26 cellular contexts compared by ENCODE assay signal in genomic region chr2:27808984-27809383, GRCh38. TPM values are rescaled to one million over a fixed set of nuclear protein-coding genes. Genes with fewer than 3 reads are reported as not detected.
DNase-seq lines count a peak whose midpoint lies in the region; ATAC-seq and TF ChIP-seq lines count a peak whose summit lies in the region.
"Had no signal": no experiment of that assay in that cellular context is flagged by ENCODE, and none has a peak within 500 bp of the region (broad histone marks: within the 10 kb centered on the region; RNA-seq: fewer than 3 reads in every experiment).

No MANE protein-coding gene starts in this region.

- H2AFZ ChIP-seq in IMR-90 (replicated peaks; ENCODE audit: low read length, poor library complexity) (peak overlapping the region; percentile 57), mesenchymal stem cell (ENCODE audit: low read depth, low read length) (no peak overlapping the region)
- H2AFZ ChIP-seq: hepatocyte, neural progenitor cell had no signal

- H3K36me3 ChIP-seq in IMR-90 (ENCODE audit: control insufficient read depth, insufficient read depth, low read length) (no peaks in the 10 kb centered on the region), mesenchymal stem cell (ENCODE audit: control insufficient read depth in 1 of 2, insufficient read depth in 2 of 2, low read depth in 1 of 2, low read length in 2 of 2) (no peaks in the 10 kb centered on the region)
- H3K36me3 ChIP-seq: adrenal gland, gastroesophageal sphincter, neural progenitor cell, sigmoid colon, transverse colon had no signal

- H3K18ac ChIP-seq in IMR-90 (ENCODE audit: low read depth, low read length) (peak overlapping the region; percentile 3; the same call in 1 of the 2 replicates), mesenchymal stem cell (ENCODE audit: low read depth in 1 of 2, low read length in 2 of 2) (no peak overlapping the region)

- H2BK120ac ChIP-seq in IMR-90 (ENCODE audit: low read depth, low read length) (peak overlapping the region; percentile 90), mesenchymal stem cell (ENCODE audit: low read depth, low read length) (no peak overlapping the region)

- WGBS in IMR-90 (ENCODE audit: extremely low coverage in 2 of 2, insufficient read length in 1 of 2), 2 experiments, result 100% methylated on average over 1 of the region's 3 CpGs; no CpG with 5 or more reads in 1 of the 2 experiments
- WGBS in mesenchymal stem cell, result 100% methylated on average over 3 of the region's 3 CpGs

- H2AK5ac ChIP-seq in IMR-90 (ENCODE audit: low read depth, low read length) (peak overlapping the region; percentile 96), mesenchymal stem cell (ENCODE audit: low read length, severe bottlenecking) (peak overlapping the region; percentile 97)

- BruUV-seq in IMR-90 (replicated peaks; lab: Mats Ljungman, UMichigan), result no TSS peak

- peaks cover 11% of the 10 kb centered on the region; the same call in 1 of the 2 replicates for H3K9me1 ChIP-seq in IMR-90 (ENCODE audit: insufficient read depth, low read length)

- intact Hi-C loops in IMR-90 (cut with micrococcal nuclease), result no loop called here

- H2AK9ac ChIP-seq in IMR-90 (replicated peaks; ENCODE audit: low read depth, low read length, poor library complexity), result no peak overlapping the region

- CTCF ChIA-PET in AG04450 (lab: Charles Lee), result no interaction called here
- CTCF ChIA-PET in IMR-90 (lab: Yijun Ruan, JAX), result no interaction called here

- H3K23ac ChIP-seq in IMR-90 (ENCODE audit: low read depth, low read length), result no peak overlapping the region
- H3K23ac ChIP-seq in mesenchymal stem cell (ENCODE audit: low read length in 2 of 2), result no peak overlapping the region

- peak overlapping the region; percentile 6; the same call in 1 of the 2 replicates for H4K5ac ChIP-seq in IMR-90 (ENCODE audit: low read depth, low read length)

- H4K8ac ChIP-seq in IMR-90 (ENCODE audit: low read depth in 2 of 2, low read length in 2 of 2) (peak overlapping the region in 1 of 2 experiments; percentile 55; a peak in 2 of 4 replicates), mesenchymal stem cell (ENCODE audit: low read length) (no peak overlapping the region)

- peak overlapping the region; percentile 59 to 63 for H2BK12ac ChIP-seq in mesenchymal stem cell (ENCODE audit: low read length in 2 of 2)

- H3K4me3 ChIP-seq in AG04450 (ENCODE audit: low read depth, low read length) (no peak overlapping the region), IMR-90 (ENCODE audit: insufficient read depth, low read depth, low read length) (no peak overlapping the region), mesenchymal stem cell (ENCODE audit: insufficient read depth in 1 of 2, low read depth in 1 of 2, low read length in 2 of 2) (no peak overlapping the region)
- H3K4me3 ChIP-seq: adrenal gland, dorsolateral prefrontal cortex, gastroesophageal sphincter, hepatocyte, neural progenitor cell, sigmoid colon, transverse colon had no signal

- H4K91ac ChIP-seq in IMR-90 (ENCODE audit: insufficient read depth, low read depth, low read length) (peak overlapping the region; percentile 74; the same call in 1 of the 2 replicates), mesenchymal stem cell (ENCODE audit: low read length) (peak overlapping the region; percentile 28)

- H2BK15ac ChIP-seq in IMR-90 (ENCODE audit: low read depth, low read length), result peak overlapping the region; percentile 78; the same call in 1 of the 3 replicates
- no peak overlapping the region for H2BK15ac ChIP-seq in mesenchymal stem cell (ENCODE audit: low read depth, poor library complexity, severe bottlenecking)

- in situ Hi-C loops in IMR-90 (cut with MboI; ENCODE audit: low sequenced_read_pairs), result no loop called here

- DNase-seq in AG04450 (ENCODE audit: low read depth, low spot score), result no peak
- no peak for DNase-seq in IMR-90
- DNase-seq in mesenchymal stem cell, result no peak
- DNase-seq in A172 (ENCODE audit: low spot score), result no peak
- DNase-seq in NK-92 treated with Interleukin-12 subunit alpha and Interleukin-12 subunit beta, amount 100 ng/mL, for 24 hours (lab: John Stamatoyannopoulos, UW), result no peak
- DNase-seq: activated CD4-positive, alpha-beta T cell treated with anti-CD3 and anti-CD28 coated beads for 36 hours; activated CD8-positive, alpha-beta T cell treated with anti-CD3 and anti-CD28 coated beads, Interleukin-2, amount 10 ng/mL, durations not matched to agents 7 days and 5 days; activated naive CD4-positive, alpha-beta T cell treated with anti-CD3 and anti-CD28 coated beads, Interleukin-2, amount 10 ng/mL, durations not matched to agents 7 days and 5 days; adrenal gland; C1 segment of cervical spinal cord; COR-L47; dorsolateral prefrontal cortex; NCI-H1092; NCI-H1694 treated with DMSO at 0.1 percent for 48 hours; NCI-H446; NCI-H774; posterior cingulate gyrus; sigmoid colon; stimulated activated CD4-positive, alpha-beta T cell treated with anti-CD3 and anti-CD28 coated beads, Interleukin-15, amount 100 ng/mL, for 24 hours; transverse colon had no signal

- no peak for TF ChIP-seq POLR2A in IMR-90 (IDR thresholded peaks at IDR 0.05; ENCODE audit: low read depth, low read length)

- H3K9ac ChIP-seq in IMR-90 (ENCODE audit: low read depth, low read length) (no peak overlapping the region), mesenchymal stem cell (ENCODE audit: low read length) (peak overlapping the region; percentile 64)
- H3K9ac ChIP-seq: neural progenitor cell had no signal

- H3K79me1 ChIP-seq in IMR-90 (ENCODE audit: low read depth in 1 of 2, low read length in 2 of 2) (peaks cover 0 to 8% of the 10 kb centered on the region in 2 experiments; a peak in 1 of 4 replicates), mesenchymal stem cell (replicated peaks; ENCODE audit: low read length, poor library complexity, severe bottlenecking) (no peaks in the 10 kb centered on the region)

- peak overlapping the region; percentile 80; the same call in 1 of the 2 replicates for H2BK20ac ChIP-seq in IMR-90 (ENCODE audit: low read depth, low read length)

- H3K27me3 ChIP-seq in AG04450 (ENCODE audit: control insufficient read depth, insufficient read depth, low read length) (no peaks in the 10 kb centered on the region), IMR-90 (ENCODE audit: control insufficient read depth, insufficient read depth, low read length) (no peaks in the 10 kb centered on the region), mesenchymal stem cell (ENCODE audit: control insufficient read depth in 1 of 2, insufficient read depth in 1 of 2, low read length in 2 of 2) (no peaks in the 10 kb centered on the region)
- H3K27me3 ChIP-seq: adrenal gland, dorsolateral prefrontal cortex, gastroesophageal sphincter, hepatocyte, neural progenitor cell, sigmoid colon, transverse colon had no signal

- no peak overlapping the region for H3K56ac ChIP-seq in IMR-90 (ENCODE audit: extremely low read depth, insufficient read depth, low read length)

- H2BK5ac ChIP-seq in IMR-90 (ENCODE audit: low read depth, low read length, poor library complexity, severe bottlenecking), result peak overlapping the region; percentile 79
- peak overlapping the region; percentile 62 for H2BK5ac ChIP-seq in mesenchymal stem cell (ENCODE audit: low read depth, low read length, poor library complexity, severe bottlenecking)

- no peaks in the 10 kb centered on the region for H3K9me3 ChIP-seq in AG04450 (ENCODE audit: control insufficient read depth, insufficient read depth, low read length)
- no peaks in the 10 kb centered on the region for H3K9me3 ChIP-seq in IMR-90 (ENCODE audit: control insufficient read depth, insufficient read depth, low read length)
- H3K9me3 ChIP-seq in mesenchymal stem cell (ENCODE audit: control insufficient read depth, low read length), result no peaks in the 10 kb centered on the region
- H3K9me3 ChIP-seq: adrenal gland, gastroesophageal sphincter, sigmoid colon, transverse colon had no signal

- H3K4me2 ChIP-seq in IMR-90 (ENCODE audit: low read depth, low read length), result no peak overlapping the region
- H3K4me2 ChIP-seq in mesenchymal stem cell (ENCODE audit: low read length, poor library complexity, severe bottlenecking), result no peak overlapping the region
- H3K4me2 ChIP-seq: hepatocyte, neural progenitor cell had no signal

- no peak for TF ChIP-seq RAD21 in IMR-90 (IDR thresholded peaks at IDR 0.05; ENCODE audit: low read length)

- H3K4me1 ChIP-seq in IMR-90 (ENCODE audit: control insufficient read depth, insufficient read depth, low read length), result peaks cover 13% of the 10 kb centered on the region
- peaks cover 8% of the 10 kb centered on the region for H3K4me1 ChIP-seq in mesenchymal stem cell (ENCODE audit: control insufficient read depth, insufficient read depth, low read depth, low read length)
- H3K4me1 ChIP-seq: neural progenitor cell, transverse colon had no signal

- POLR2A ChIA-PET in AG04450 (lab: Yijun Ruan, JAX), result interaction anchor here (0.5 to 1.4 kb wide), 3 partner anchors 9 to 588 kb away, joined by 3 to 6 read pairs (median 4); no protein-coding TSS in a partner anchor
- POLR2A ChIA-PET in IMR-90 (lab: Charles Lee; ENCODE audit: unreplicated experiment), result no interaction called here

- peak overlapping the region; percentile 73 for H3K14ac ChIP-seq in IMR-90 (replicated peaks; ENCODE audit: low read depth, low read length)
- H3K14ac ChIP-seq in mesenchymal stem cell (ENCODE audit: low read length in 2 of 2), result no peak overlapping the region

- dilution Hi-C loops in IMR-90 (cut with HindIII; ENCODE audit: low sequenced_read_pairs, unreplicated experiment), result no loop called here

- ATAC-seq in IMR-90 (ENCODE audit: low read depth), result no peak
- ATAC-seq in HG03095 (IDR thresholded peaks at IDR 0.05; ENCODE audit: unreplicated experiment), result no peak
- ATAC-seq in HG02870 (IDR thresholded peaks at IDR 0.05; ENCODE audit: unreplicated experiment), result no peak
- ATAC-seq: activated CD4-positive, alpha-beta T cell treated with anti-CD3 and anti-CD28 coated beads for 36 hours; activated CD8-positive, alpha-beta T cell treated with anti-CD3 and anti-CD28 coated beads, Interleukin-2, amount 10 ng/mL, durations not matched to agents 7 days and 5 days; gastroesophageal sphincter had no signal

- TF ChIP-seq CTCF in AG04450 (IDR thresholded peaks at IDR 0.05; ENCODE audit: low read depth, low read length) (no peak), IMR-90 (conservative IDR thresholded peaks at IDR 0.05; ENCODE audit: low read depth, low read length) (no peak)

- no peaks in the 10 kb centered on the region for H4K20me1 ChIP-seq in IMR-90 (ENCODE audit: insufficient read depth, low read length)

- H3K27ac ChIP-seq in AG04450 (ENCODE audit: low read depth, low read length) (peak overlapping the region; percentile 49), IMR-90 (ENCODE audit: insufficient read depth, low read length) (peak overlapping the region; percentile 15; the same call in 1 of the 2 replicates), cingulate gyrus (ENCODE audit: low read depth, low read length) (peak overlapping the region; percentile 29), mesenchymal stem cell (ENCODE audit: low read length, poor library complexity, severe bottlenecking) (peak overlapping the region; percentile 88)
- H3K27ac ChIP-seq: hepatocyte, neural progenitor cell, transverse colon had no signal

- H3K4ac ChIP-seq in IMR-90 (ENCODE audit: low read depth, low read length) (peak overlapping the region; percentile 77; the same call in 1 of the 2 replicates), mesenchymal stem cell (ENCODE audit: low read depth in 1 of 2, low read length in 2 of 2) (peak overlapping the region in 1 of 2 experiments; percentile 53)

RNA-seq across cellular contexts. Expression of gene MRPL33, which starts 37.5 kb away (rescaled TPM):
- 97.7 and 137 TPM in 2 replicates for polyA plus RNA-seq in AG04450 (2011; rRNA removed)
- polyA minus RNA-seq in AG04450 (2011; rRNA and poly(A)+ RNA removed), result 13.0 and 20.2 TPM in 2 replicates
- 13.3 and 48.6 TPM in 2 replicates for total RNA-seq in IMR-90 (2012; rRNA removed)
- polyA plus RNA-seq in IMR-90 (2012; rRNA removed), result 88.0 and 101 TPM in 2 replicates
- polyA plus RNA-seq in IMR-90 (2012; cell fraction: cytosol; rRNA removed), result 10.5 and 17.0 TPM in 2 replicates
- 2.6 and 31.4 TPM in 2 replicates for polyA plus RNA-seq in IMR-90 (2012; cell fraction: nucleus; rRNA removed; ENCODE audit: low replicate concordance)
- 295 TPM for polyA plus RNA-seq in mesenchymal stem cell (2013, experiment 1 of 2)
- polyA plus RNA-seq in mesenchymal stem cell (2013, experiment 2 of 2), result 307 TPM
- 228 and 237 TPM in 2 replicates for total RNA-seq in A172 (2014; rRNA removed; shearing (Covaris generic))

Comparison
In these comparisons a context has a peak if more than half of its experiments do, and no peak if none do; other contexts are left out.
1. H3K27ac ChIP-seq: peak in every context shown above with its lines; median percentile 88 in mesenchymal stem cell; 49 in AG04450; 29 in cingulate gyrus; 15 in IMR-90.